13 cellular contexts compared by ENCODE assay signal in genomic region chr17:71633391-71633849, GRCh38.
DNase-seq lines count a peak whose midpoint lies in the region; FAIRE-seq and TF ChIP-seq lines count a peak whose summit lies in the region.
"Had no signal": no experiment of that assay in that cellular context is flagged by ENCODE, and none has a peak within 500 bp of the region (broad histone marks: within the 10 kb centered on the region; RNA-seq: fewer than 3 reads in every experiment).

No MANE protein-coding gene starts in this region.

- H3K4me1 ChIP-seq in MM.1S (ENCODE audit: low read length) (0 out of 2 replicates have a peak, but pooled peaks cover 3% of the 10 kb centered on the region), neural progenitor cell (no peaks in the 10 kb centered on the region)
- H3K4me1 ChIP-seq: esophagus muscularis mucosa had no signal

- H3K9me3 ChIP-seq in MM.1S (replicated peaks; ENCODE audit: insufficient read depth, low read length) (no peaks in the 10 kb centered on the region), neural progenitor cell (ENCODE audit: low read depth) (no peaks in the 10 kb centered on the region)
- H3K9me3 ChIP-seq: esophagus muscularis mucosa, sigmoid colon had no signal

- peaks cover 32% of the 10 kb centered on the region for H3K4me1 Mint-ChIP-seq in mesothelial cell of epicardium
- no peaks in the 10 kb centered on the region for H3K4me1 Mint-ChIP-seq in neural progenitor cell
- H3K4me1 Mint-ChIP-seq: activated naive CD8-positive, alpha-beta T cell treated with anti-CD3 and anti-CD28 coated beads, Interleukin-2, amount 10 ng/mL, durations not matched to agents 7 days and 5 days had no signal

- H3K9me2 ChIP-seq in MM.1S (replicated peaks; ENCODE audit: insufficient read depth, low read length) = no peaks in the 10 kb centered on the region

- H2AFZ ChIP-seq in MM.1S (ENCODE audit: low read length) (no peak overlapping the region), neural progenitor cell (replicated peaks) (no peak overlapping the region)

- H3K9ac ChIP-seq in MM.1S (ENCODE audit: low read length) = no peak overlapping the region
- no peak overlapping the region for H3K9ac ChIP-seq in neural progenitor cell

- H3K27me3 ChIP-seq in MM.1S (replicated peaks; ENCODE audit: insufficient read depth, low read length) = no peaks in the 10 kb centered on the region
- H3K27me3 ChIP-seq in bronchial epithelial cell (ENCODE audit: control insufficient read depth, insufficient read depth, low read length) = no peaks in the 10 kb centered on the region
- no peaks in the 10 kb centered on the region for H3K27me3 ChIP-seq in neural progenitor cell
- H3K27me3 ChIP-seq: esophagus muscularis mucosa, sigmoid colon had no signal

- H3K36me3 ChIP-seq in MM.1S (replicated peaks; ENCODE audit: insufficient read depth, low read length) (no peaks in the 10 kb centered on the region), bronchial epithelial cell (ENCODE audit: control insufficient read depth, insufficient read depth, low read length) (no peaks in the 10 kb centered on the region), neural progenitor cell (no peaks in the 10 kb centered on the region)
- H3K36me3 ChIP-seq: esophagus muscularis mucosa, sigmoid colon had no signal

- DNase-seq in COLO668 (lab: John Stamatoyannopoulos, UW; ENCODE audit: unreplicated experiment) (peak; percentile 1), MM.1S (peak; percentile 21), bronchial epithelial cell (ENCODE audit: low read depth) (peak; percentile 100), mesothelial cell of epicardium (ENCODE audit: low spot score in 2 of 2, unreplicated experiment in 2 of 2) (no peak), neural progenitor cell (ENCODE audit: low spot score) (no peak), DMS153 treated with DMSO at 0.1 percent for 48 hours (lab: John Stamatoyannopoulos, UW; ENCODE audit: unreplicated experiment) (no peak), SKM-1 (lab: John Stamatoyannopoulos, UW; ENCODE audit: unreplicated experiment) (no peak), amygdala (lab: John Stamatoyannopoulos, UW) (no peak)
- DNase-seq: activated CD4-positive, alpha-beta T cell treated with anti-CD3 and anti-CD28 coated beads, Interleukin-2, amount 50 U/mL, for 48 hours; activated naive CD8-positive, alpha-beta T cell treated with anti-CD3 and anti-CD28 coated beads, Interleukin-2, amount 10 ng/mL, durations not matched to agents 7 days and 5 days; NCI-H187 treated with DMSO at 0.1 percent for 48 hours; sigmoid colon had no signal

- TF ChIP-seq CTCF in MM.1S (IDR thresholded peaks at IDR 0.05; ENCODE audit: low read length) = no peak
- no peak for TF ChIP-seq CTCF in bronchial epithelial cell (IDR thresholded peaks at IDR 0.05; ENCODE audit: insufficient read depth, low read length, severe bottlenecking)
- TF ChIP-seq CTCF in mesothelial cell of epicardium (IDR thresholded peaks at IDR 0.05; ENCODE audit: unreplicated experiment) = no peak
- no peak for TF ChIP-seq CTCF in neural progenitor cell (IDR thresholded peaks at IDR 0.05)

- H3K79me2 ChIP-seq in MM.1S (ENCODE audit: low read length) (no peaks in the 10 kb centered on the region), neural progenitor cell (ENCODE audit: low read depth) (no peaks in the 10 kb centered on the region)

- H3K9me3 Mint-ChIP-seq in mesothelial cell of epicardium (no peaks in the 10 kb centered on the region), neural progenitor cell (no peaks in the 10 kb centered on the region)
- H3K9me3 Mint-ChIP-seq: activated naive CD8-positive, alpha-beta T cell treated with anti-CD3 and anti-CD28 coated beads, Interleukin-2, amount 10 ng/mL, durations not matched to agents 7 days and 5 days had no signal

- H3K27ac ChIP-seq in MM.1S (ENCODE audit: low read length) = no peak overlapping the region
- H3K27ac ChIP-seq in neural progenitor cell = no peak overlapping the region
- H3K27ac ChIP-seq: esophagus muscularis mucosa, sigmoid colon had no signal

- no peak overlapping the region for H3K4me3 Mint-ChIP-seq in mesothelial cell of epicardium
- H3K4me3 Mint-ChIP-seq in neural progenitor cell = no peak overlapping the region
- H3K4me3 Mint-ChIP-seq: activated naive CD8-positive, alpha-beta T cell treated with anti-CD3 and anti-CD28 coated beads, Interleukin-2, amount 10 ng/mL, durations not matched to agents 7 days and 5 days had no signal

- H3F3A ChIP-seq in MM.1S (ENCODE audit: insufficient read depth, low read length) (no peaks in the 10 kb centered on the region), neural progenitor cell (ENCODE audit: low read depth) (no peaks in the 10 kb centered on the region)

- H3K27me3 Mint-ChIP-seq in mesothelial cell of epicardium (ENCODE audit: low read depth) (no peaks in the 10 kb centered on the region), neural progenitor cell (ENCODE audit: insufficient read depth, low read depth) (peaks cover 3% of the 10 kb centered on the region)
- H3K27me3 Mint-ChIP-seq: activated naive CD8-positive, alpha-beta T cell treated with anti-CD3 and anti-CD28 coated beads, Interleukin-2, amount 10 ng/mL, durations not matched to agents 7 days and 5 days had no signal

- H3K4me2 ChIP-seq in MM.1S (ENCODE audit: low read depth, low read length) (no peak overlapping the region), neural progenitor cell (no peak overlapping the region)

- no peaks in the 10 kb centered on the region for H3K36me3 Mint-ChIP-seq in mesothelial cell of epicardium
- H3K36me3 Mint-ChIP-seq in neural progenitor cell = no peaks in the 10 kb centered on the region
- H3K36me3 Mint-ChIP-seq: activated naive CD8-positive, alpha-beta T cell treated with anti-CD3 and anti-CD28 coated beads, Interleukin-2, amount 10 ng/mL, durations not matched to agents 7 days and 5 days had no signal

- H4K20me1 ChIP-seq in MM.1S (ENCODE audit: insufficient read depth, low read length) (no peaks in the 10 kb centered on the region), neural progenitor cell (ENCODE audit: low read depth) (no peaks in the 10 kb centered on the region)

- H3K27ac Mint-ChIP-seq in mesothelial cell of epicardium = peak overlapping the region; percentile 51
- no peak overlapping the region for H3K27ac Mint-ChIP-seq in neural progenitor cell
- H3K27ac Mint-ChIP-seq: activated naive CD8-positive, alpha-beta T cell treated with anti-CD3 and anti-CD28 coated beads, Interleukin-2, amount 10 ng/mL, durations not matched to agents 7 days and 5 days had no signal

- FAIRE-seq in bronchial epithelial cell (lab: Jason Lieb, UNC) = peak; percentile 98

- H3K4me3 ChIP-seq in MM.1S (ENCODE audit: low read length) (no peak overlapping the region), bronchial epithelial cell (ENCODE audit: low read depth, low read length) (no peak overlapping the region), neural progenitor cell (no peak overlapping the region)
- H3K4me3 ChIP-seq: esophagus muscularis mucosa, sigmoid colon had no signal

Comparison
In these comparisons a context has a peak if more than half of its experiments do, and no peak if none do; other contexts are left out.
1. DNase-seq: peak in COLO668 (single experiment), MM.1S (single experiment) and bronchial epithelial cell (single experiment); none in mesothelial cell of epicardium (0 of 2), neural progenitor cell (single experiment), DMS153 treated with DMSO at 0.1 percent for 48 hours (single experiment), SKM-1 (single experiment) and amygdala (0 of 56).